29 cellular contexts compared by ENCODE assay signal in the genomic region with DNA sequence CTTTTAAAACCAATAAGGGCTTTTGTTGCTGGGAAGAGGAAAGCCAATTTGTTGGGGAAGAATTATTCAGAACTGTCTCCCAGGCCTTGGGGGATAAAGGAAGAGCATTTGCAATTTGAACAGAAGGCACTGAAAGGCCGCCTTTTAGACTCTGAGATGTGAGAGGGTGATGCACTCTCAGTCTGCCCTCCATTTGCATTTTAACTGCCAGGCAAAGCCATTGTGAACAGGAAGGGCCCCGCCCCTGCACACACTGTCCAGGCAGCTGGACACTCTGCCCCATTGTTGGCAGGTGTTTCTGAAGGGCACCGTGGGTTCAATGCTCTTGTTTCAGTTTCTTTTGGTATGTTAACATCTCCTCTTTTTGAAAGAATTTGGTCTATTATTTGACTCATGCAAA.
DNase-seq lines count a peak whose midpoint lies in the region; ATAC-seq, FAIRE-seq and TF ChIP-seq lines count a peak whose summit lies in the region.
"Had no signal": no experiment of that assay in that cellular context is flagged by ENCODE, and none has a peak within 500 bp of the region (broad histone marks: within the 10 kb centered on the region; RNA-seq: fewer than 3 reads in every experiment).

No MANE protein-coding gene starts in this region.

- H3F3A ChIP-seq in MM.1S (ENCODE audit: insufficient read depth, low read length): 0 out of 2 replicates have a peak, but pooled peaks cover 5% of the 10 kb centered on the region

- FAIRE-seq in small intestine (lab: Jason Lieb, UNC): no peak
- FAIRE-seq: TTC549 had no signal

- no peaks in the 10 kb centered on the region for H4K20me1 ChIP-seq in MM.1S (ENCODE audit: insufficient read depth, low read length)

- peaks cover 5% of the 10 kb centered on the region for H3K27me3 Mint-ChIP-seq in brain
- peaks cover 52 to 96% of the 10 kb centered on the region in 2 donors for H3K27me3 Mint-ChIP-seq in effector memory CD8-positive, alpha-beta T cell

- no peaks in the 10 kb centered on the region for H3K27me3 ChIP-seq in MM.1S (replicated peaks; ENCODE audit: insufficient read depth, low read length)
- no peaks in the 10 kb centered on the region for H3K27me3 ChIP-seq in small intestine (ENCODE audit: control insufficient read depth in 2 of 2, insufficient read depth in 2 of 2, low read length in 2 of 2)
- no peaks in the 10 kb centered on the region for H3K27me3 ChIP-seq in prostate gland (replicated peaks; ENCODE audit: insufficient read depth)
- H3K27me3 ChIP-seq: ascending aorta, uterus had no signal

- H3K4me1 Mint-ChIP-seq in brain: peaks cover 41% of the 10 kb centered on the region
- H3K4me1 Mint-ChIP-seq in effector memory CD8-positive, alpha-beta T cell (ENCODE audit: low read depth in 2 of 2): no peaks in the 10 kb centered on the region
- H3K4me1 Mint-ChIP-seq: activated CD4-positive, alpha-beta memory T cell treated with anti-CD3 and anti-CD28 coated beads, Interleukin-2, amount 10 ng/mL, durations not matched to agents 7 days and 5 days; activated naive CD8-positive, alpha-beta T cell treated with anti-CD3 and anti-CD28 coated beads, Interleukin-2, amount 10 ng/mL, durations not matched to agents 7 days and 5 days; immature natural killer cell; memory B cell; stimulated activated memory B cell treated with anti-CD40 and anti-IgM and Interleukin-4, amounts not matched to agents 10 μg/mL and 1 μg/mL and 100 μg/mL, for 72 hours had no signal

- H3K9me3 Mint-ChIP-seq in brain: peaks cover 0 to 8% (median 3%) of the 10 kb centered on the region in 5 experiments
- no peaks in the 10 kb centered on the region for H3K9me3 Mint-ChIP-seq in effector memory CD8-positive, alpha-beta T cell
- H3K9me3 Mint-ChIP-seq: activated CD4-positive, alpha-beta memory T cell treated with anti-CD3 and anti-CD28 coated beads, Interleukin-2, amount 10 ng/mL, durations not matched to agents 7 days and 5 days; activated naive CD8-positive, alpha-beta T cell treated with anti-CD3 and anti-CD28 coated beads, Interleukin-2, amount 10 ng/mL, durations not matched to agents 7 days and 5 days; CD8-positive, alpha-beta T cell; dendritic cell treated with granulocyte-macrophage colony-stimulating factor and Interleukin-4, amounts not matched to agents 40 ng/mL and 50 ng/mL, for 4 days; immature natural killer cell; memory B cell; stimulated activated memory B cell treated with anti-CD40 and anti-IgM and Interleukin-4, amounts not matched to agents 10 μg/mL and 1 μg/mL and 100 μg/mL, for 72 hours had no signal

- H3K79me2 ChIP-seq in MM.1S (ENCODE audit: low read length): no peaks in the 10 kb centered on the region

- H3K9me3 ChIP-seq in MM.1S (replicated peaks; ENCODE audit: insufficient read depth, low read length) (no peaks in the 10 kb centered on the region), small intestine (ENCODE audit: control insufficient read depth, low read depth) (no peaks in the 10 kb centered on the region), prostate gland (no peaks in the 10 kb centered on the region)
- H3K9me3 ChIP-seq: ascending aorta, gastrocnemius medialis, uterus had no signal

- TF ChIP-seq CTCF in MM.1S (IDR thresholded peaks at IDR 0.05; ENCODE audit: low read length) (no peak), brain (conservative IDR thresholded peaks at IDR 0.05) (no peak), prostate gland (IDR thresholded peaks at IDR 0.05) (no peak)

- H3K4me2 ChIP-seq in MM.1S (ENCODE audit: low read depth, low read length): peak overlapping the region; percentile 43

- no peaks in the 10 kb centered on the region for H3K9me2 ChIP-seq in MM.1S (replicated peaks; ENCODE audit: insufficient read depth, low read length)

- no peak for ATAC-seq in GM19035 (IDR thresholded peaks at IDR 0.05; ENCODE audit: unreplicated experiment)
- no peak for ATAC-seq in effector memory CD8-positive, alpha-beta T cell (replicated peaks)
- ATAC-seq: CD8-positive, alpha-beta T cell; gastrocnemius medialis; left colon; stimulated activated memory B cell treated with anti-CD40 and anti-IgM and Interleukin-4, amounts not matched to agents 10 μg/mL and 1 μg/mL and 100 μg/mL, for 72 hours had no signal

- H3K36me3 Mint-ChIP-seq in brain: no peaks in the 10 kb centered on the region
- H3K36me3 Mint-ChIP-seq in effector memory CD8-positive, alpha-beta T cell (ENCODE audit: insufficient read depth): no peaks in the 10 kb centered on the region
- H3K36me3 Mint-ChIP-seq: activated naive CD8-positive, alpha-beta T cell treated with anti-CD3 and anti-CD28 coated beads, Interleukin-2, amount 10 ng/mL, durations not matched to agents 7 days and 5 days; CD8-positive, alpha-beta T cell; immature natural killer cell; memory B cell; stimulated activated memory B cell treated with anti-CD40 and anti-IgM and Interleukin-4, amounts not matched to agents 10 μg/mL and 1 μg/mL and 100 μg/mL, for 72 hours had no signal

- peak overlapping the region; percentile 41; the same call in 1 of the 2 replicates for H3K27ac ChIP-seq in MM.1S (ENCODE audit: low read length)
- no peak overlapping the region for H3K27ac ChIP-seq in small intestine (ENCODE audit: low read depth in 1 of 2, low read length in 1 of 2)
- no peak overlapping the region for H3K27ac ChIP-seq in prostate gland
- H3K27ac ChIP-seq: ascending aorta, gastrocnemius medialis, HL-60, RWPE1, SK-N-MC, uterus had no signal

- 55 to 73% (median 62%) methylated on average over 3 of the region's 3 CpGs for WGBS in small intestine, 3 donors
- 80% methylated on average over 3 of the region's 3 CpGs for WGBS in prostate gland

- no peaks in the 10 kb centered on the region for H3K36me3 ChIP-seq in MM.1S (replicated peaks; ENCODE audit: insufficient read depth, low read length)
- H3K36me3 ChIP-seq in small intestine (ENCODE audit: control insufficient read depth in 2 of 2, insufficient read depth in 2 of 2, low read length in 2 of 2): no peaks in the 10 kb centered on the region
- no peaks in the 10 kb centered on the region for H3K36me3 ChIP-seq in prostate gland
- H3K36me3 ChIP-seq: ascending aorta, gastrocnemius medialis, uterus had no signal

- H3K4me3 Mint-ChIP-seq in brain: no peak overlapping the region
- no peak overlapping the region for H3K4me3 Mint-ChIP-seq in effector memory CD8-positive, alpha-beta T cell
- H3K4me3 Mint-ChIP-seq: activated CD4-positive, alpha-beta memory T cell treated with anti-CD3 and anti-CD28 coated beads, Interleukin-2, amount 10 ng/mL, durations not matched to agents 7 days and 5 days; activated naive CD8-positive, alpha-beta T cell treated with anti-CD3 and anti-CD28 coated beads, Interleukin-2, amount 10 ng/mL, durations not matched to agents 7 days and 5 days; CD8-positive, alpha-beta T cell; dendritic cell treated with granulocyte-macrophage colony-stimulating factor and Interleukin-4, amounts not matched to agents 40 ng/mL and 50 ng/mL, for 4 days; immature natural killer cell; memory B cell; stimulated activated memory B cell treated with anti-CD40 and anti-IgM and Interleukin-4, amounts not matched to agents 10 μg/mL and 1 μg/mL and 100 μg/mL, for 72 hours had no signal

- no peak overlapping the region for H3K4me3 ChIP-seq in MM.1S (ENCODE audit: low read length)
- H3K4me3 ChIP-seq in small intestine (ENCODE audit: low read depth in 1 of 2, low read length in 2 of 2): no peak overlapping the region
- no peak overlapping the region for H3K4me3 ChIP-seq in prostate gland
- H3K4me3 ChIP-seq: ascending aorta, gastrocnemius medialis, SK-N-MC, uterus had no signal

- H3K4me1 ChIP-seq in MM.1S (ENCODE audit: low read length) (peaks cover 15% of the 10 kb centered on the region), small intestine (ENCODE audit: control insufficient read depth in 2 of 2, insufficient read depth in 1 of 2, low read depth in 1 of 2, low read length in 1 of 2) (no peaks in the 10 kb centered on the region), prostate gland (replicated peaks) (no peaks in the 10 kb centered on the region)
- H3K4me1 ChIP-seq: ascending aorta, gastrocnemius medialis, uterus had no signal

- H3K27ac Mint-ChIP-seq in brain: peak overlapping the region in 4 of 5 experiments; percentile 29 to 91 (median 60)
- no peak overlapping the region for H3K27ac Mint-ChIP-seq in effector memory CD8-positive, alpha-beta T cell
- H3K27ac Mint-ChIP-seq: activated CD4-positive, alpha-beta memory T cell treated with anti-CD3 and anti-CD28 coated beads, Interleukin-2, amount 10 ng/mL, durations not matched to agents 7 days and 5 days; activated naive CD8-positive, alpha-beta T cell treated with anti-CD3 and anti-CD28 coated beads, Interleukin-2, amount 10 ng/mL, durations not matched to agents 7 days and 5 days; CD8-positive, alpha-beta T cell; dendritic cell treated with granulocyte-macrophage colony-stimulating factor and Interleukin-4, amounts not matched to agents 40 ng/mL and 50 ng/mL, for 4 days; immature natural killer cell; memory B cell; stimulated activated memory B cell treated with anti-CD40 and anti-IgM and Interleukin-4, amounts not matched to agents 10 μg/mL and 1 μg/mL and 100 μg/mL, for 72 hours had no signal

- H3K9ac ChIP-seq in MM.1S (ENCODE audit: low read length): no peak overlapping the region

- H2AFZ ChIP-seq in MM.1S (ENCODE audit: low read length): no peak overlapping the region; the same call in 1 of the 2 replicates

- intact Hi-C loops in prostate gland (cut with DNase I): no loop called here

- no peak for TF ChIP-seq POLR2A in prostate gland (IDR thresholded peaks at IDR 0.05)

- peak; percentile 9 to 39 (median 17) for DNase-seq in NCI-H1417 (lab: John Stamatoyannopoulos, UW)
- DNase-seq in NCI-H1417 treated with DMSO at 0.1 percent for 48 hours (lab: John Stamatoyannopoulos, UW): no peak
- DNase-seq in MM.1S: peak; percentile 72
- DNase-seq in small intestine: peak; percentile 8
- DNase-seq in effector memory CD8-positive, alpha-beta T cell: no peak
- no peak for DNase-seq in prostate gland (ENCODE audit: low spot score)
- DNase-seq: activated CD4-positive, alpha-beta memory T cell treated with anti-CD3 and anti-CD28 coated beads, Interleukin-2, amount 10 ng/mL, durations not matched to agents 7 days and 5 days; activated CD4-positive, alpha-beta T cell treated with anti-CD3 and anti-CD28 coated beads for 1 hour; activated naive CD8-positive, alpha-beta T cell treated with anti-CD3 and anti-CD28 coated beads, Interleukin-2, amount 10 ng/mL, durations not matched to agents 7 days and 5 days; CD8-positive, alpha-beta T cell; DMS 273 treated with DMSO at 0.1 percent for 48 hours; gastrocnemius medialis; GDM1; immature natural killer cell; left colon; NCI-H1694 treated with DMSO at 0.1 percent for 48 hours; NCI-H524 treated with DMSO at 0.1 percent for 48 hours; stimulated activated CD4-positive, alpha-beta T cell treated with anti-CD3 and anti-CD28 coated beads, Interleukin-4, amount 100 ng/mL, for 4 hours; uterus had no signal

Comparison
In these comparisons a context has a peak if more than half of its experiments do, and no peak if none do; other contexts are left out.
1. DNase-seq: peak in NCI-H1417 (3 of 3), MM.1S (single experiment) and small intestine (single experiment); none in NCI-H1417 treated with DMSO at 0.1 percent for 48 hours (single experiment), effector memory CD8-positive, alpha-beta T cell (0 of 3) and prostate gland (single experiment).
2. H3K27ac Mint-ChIP-seq: peak in brain (4 of 5); none in effector memory CD8-positive, alpha-beta T cell (0 of 2).